ENCODE assay signal across 13 cellular contexts in the genomic region with DNA sequence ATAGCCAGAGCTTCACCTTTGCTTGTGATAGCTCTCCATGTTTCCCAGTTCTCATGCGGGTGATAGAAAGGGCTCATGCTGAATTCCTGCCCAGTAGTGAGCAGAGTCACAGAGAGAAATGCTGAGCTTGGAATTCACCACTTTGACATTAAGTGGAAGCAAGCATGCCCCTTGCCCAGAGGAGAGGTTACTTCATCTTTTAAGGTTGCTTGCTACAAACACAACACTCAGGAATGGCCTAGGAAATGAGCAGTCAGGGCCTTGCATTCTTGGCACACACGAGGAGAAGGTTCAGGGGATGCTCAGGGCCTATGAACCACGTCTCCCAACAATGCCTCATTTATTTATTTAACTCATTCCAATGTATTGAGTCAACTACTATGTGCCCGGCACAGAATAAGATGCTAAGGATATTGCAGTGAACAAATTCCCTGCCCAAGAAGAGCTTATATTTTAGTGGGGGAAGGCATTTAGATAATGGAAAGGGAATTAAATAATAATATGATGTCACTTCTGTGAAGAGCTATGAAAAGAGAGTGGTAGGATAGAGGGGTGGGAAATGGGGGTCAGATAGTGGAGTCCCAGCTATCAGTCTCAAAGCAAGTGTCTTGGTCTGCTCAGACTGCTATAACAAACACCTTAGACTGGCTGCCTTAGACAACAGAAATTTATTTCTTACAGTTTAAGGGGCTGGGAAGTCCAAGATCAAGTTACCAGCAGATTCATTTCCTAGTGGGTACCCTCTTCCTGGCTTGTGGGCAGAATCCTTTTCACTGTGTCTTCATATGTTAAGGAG. TPM values are rescaled to one million over a fixed set of nuclear protein-coding genes. Genes with fewer than 3 reads are reported as not detected.
A peak's percentile ranks its signal among the peaks of the same experiment; 100 is the strongest.
DNase-seq lines count a peak whose midpoint lies in the region; ATAC-seq and TF ChIP-seq lines count a peak whose summit lies in the region.
"Had no signal": no experiment of that assay in that cellular context is flagged by ENCODE, and none has a peak within 500 bp of the region (broad histone marks: within the 10 kb centered on the region; RNA-seq: fewer than 3 reads in every experiment).

No MANE protein-coding gene starts in this region.

- no peak overlapping the region for H3K27ac ChIP-seq in right cardiac atrium (ENCODE audit: low read length)
- H3K27ac ChIP-seq: BLaER1 treated with 17β-estradiol and CSF1 and Interleukin-3, amounts not matched to agents 10 nM and 100 nM had no signal

- TF ChIP-seq CTCF in GM10266 (IDR thresholded peaks at IDR 0.05; ENCODE audit: control insufficient read depth, insufficient read depth, low read depth, missing control alignments) = no peak

- WGBS in right cardiac atrium = 42% methylated on average over 4 of the region's 4 CpGs

- H3K27me3 ChIP-seq in right cardiac atrium (ENCODE audit: control insufficient read depth, insufficient read depth) = no peaks in the 10 kb centered on the region
- H3K27me3 ChIP-seq: BLaER1 treated with 17β-estradiol and CSF1 and Interleukin-3, amounts not matched to agents 10 nM and 100 nM had no signal

- in situ Hi-C loops in ACHN (cut with HindIII; ENCODE audit: low pct_ligation_motif_present, low pct_unique_long_range_greater_than_20kb, low sequenced_read_pairs) = no loop called here

- DNase-seq in ACHN (peak; percentile 95), HS-5 (ENCODE audit: low read depth) (peak; percentile 97), amniotic stem cell (lab: John Stamatoyannopoulos, UW) (peak; percentile 57), hepatic stellate cell (ENCODE audit: low spot score) (peak; percentile 80), NCI-H1694 treated with DMSO at 0.1 percent for 48 hours (lab: John Stamatoyannopoulos, UW) (no peak), right cardiac atrium (no peak), GM10266 (ENCODE audit: extremely low spot score) (no peak)
- DNase-seq: activated CD4-positive, alpha-beta T cell treated with anti-CD3 and anti-CD28 coated beads, Interleukin-2, amount 50 U/mL, for 4 hours; head of caudate nucleus; SHP77 treated with DMSO at 0.1 percent for 48 hours; stimulated activated naive CD8-positive, alpha-beta T cell treated with anti-CD3 and anti-CD28 coated beads, Interleukin-15, Interleukin-2, amounts not matched to agents 100 U/mL and 50 U/mL, for 24 hours had no signal

- intact Hi-C loops in right cardiac atrium (cut with DNase I) = no loop called here

- ATAC-seq in right cardiac atrium (no peak), GM21825 (IDR thresholded peaks at IDR 0.05; ENCODE audit: unreplicated experiment) (no peak)
- ATAC-seq: stimulated activated naive CD8-positive, alpha-beta T cell treated with anti-CD3 and anti-CD28 coated beads, Interleukin-15, Interleukin-2, amounts not matched to agents 100 U/mL and 50 U/mL, for 24 hours had no signal

- no peaks in the 10 kb centered on the region for H3K4me1 ChIP-seq in right cardiac atrium (ENCODE audit: control insufficient read depth, insufficient read depth, low read length)

- H3K9me3 ChIP-seq in right cardiac atrium (ENCODE audit: control insufficient read depth, low read length) = no peaks in the 10 kb centered on the region

- no peak overlapping the region for H3K4me3 ChIP-seq in right cardiac atrium (ENCODE audit: low read length)
- H3K4me3 ChIP-seq: BLaER1 treated with 17β-estradiol and CSF1 and Interleukin-3, amounts not matched to agents 10 nM and 100 nM had no signal

RNA-seq across cellular contexts. Expression of a gene that starts 42.1 kb away (rescaled TPM):
- total RNA-seq in right cardiac atrium = 10 to 100 TPM; 27.3 to 36.0 (median 31.0) TPM
- polyA plus RNA-seq in right cardiac atrium = 14.1 TPM

Comparison
In these comparisons a context has a peak if more than half of its experiments do, and no peak if none do; other contexts are left out.
1. DNase-seq: peak in ACHN (single experiment), HS-5 (single experiment), amniotic stem cell (single experiment) and hepatic stellate cell (single experiment); none in NCI-H1694 treated with DMSO at 0.1 percent for 48 hours (single experiment), right cardiac atrium (0 of 3) and GM10266 (single experiment).